In genomic region chr2:210592706-210593105, GRCh38 we compare ENCODE assay signal across 17 cellular contexts. TPM values are rescaled to one million over a fixed set of nuclear protein-coding genes. Genes with fewer than 3 reads are reported as not detected.
A peak's percentile ranks its signal among the peaks of the same experiment; 100 is the strongest.
DNase-seq lines count a peak whose midpoint lies in the region; FAIRE-seq and TF ChIP-seq lines count a peak whose summit lies in the region.
"Had no signal": no experiment of that assay in that cellular context is flagged by ENCODE, and none has a peak within 500 bp of the region (broad histone marks: within the 10 kb centered on the region; RNA-seq: fewer than 3 reads in every experiment).

No MANE protein-coding gene starts in this region.

- H2BK20ac ChIP-seq in H9 (ENCODE audit: low read depth, low read length, poor library complexity, severe bottlenecking): no peak overlapping the region

- no CpG with 5 or more reads among the region's 5 CpGs for WGBS in H9 (ENCODE audit: extremely low coverage, insufficient read length, low lambda C conversion rate)
- WGBS in testis, 2 donors: 90 to 92% methylated on average over 5 of the region's 5 CpGs

- H3K27ac ChIP-seq in H9 (ENCODE audit: insufficient read length, low read depth, low read length) (no peak overlapping the region), SK-N-MC (peak overlapping the region; percentile 22; the same call in 1 of the 2 replicates), testis (no peak overlapping the region)
- H3K27ac ChIP-seq: BLaER1 had no signal

- FAIRE-seq in D721Med (lab: Jason Lieb, UNC): peak; percentile 11
- FAIRE-seq: G401.6, GM12891 had no signal

- H2AK5ac ChIP-seq in H9 (ENCODE audit: insufficient read length, low read length): no peak overlapping the region

- H3K27me3 Mint-ChIP-seq in H9 (ENCODE audit: low read depth): no peaks in the 10 kb centered on the region
- no peaks in the 10 kb centered on the region for H3K27me3 Mint-ChIP-seq in neural crest cell (ENCODE audit: low read depth)

- H3K79me2 ChIP-seq in H9 (ENCODE audit: insufficient read depth, low read length): no peaks in the 10 kb centered on the region

- H3K56ac ChIP-seq in H9 (ENCODE audit: insufficient read length, low read depth, low read length): no peak overlapping the region

- H3K4ac ChIP-seq in H9 (ENCODE audit: low read depth, low read length): no peak overlapping the region

- DNase-seq in D721Med (ENCODE audit: insufficient read length, low spot score): no peak
- DNase-seq in H9: no peak
- no peak for DNase-seq in SK-N-MC (ENCODE audit: low read depth, low spot score)
- no peak for DNase-seq in neural crest cell (ENCODE audit: low read depth, low spot score)
- no peak for DNase-seq in testis
- DNase-seq in RKO (ENCODE audit: low spot score): no peak
- no peak for DNase-seq in OCI-M2 (lab: John Stamatoyannopoulos, UW; ENCODE audit: unreplicated experiment)
- no peak for DNase-seq in hepatic stellate cell (ENCODE audit: low spot score)
- DNase-seq: 8988T; Calu3; CD8-positive, alpha-beta T cell; GOT3; H7 had no signal

- H2BK120ac ChIP-seq in H9 (ENCODE audit: low read depth, low read length, poor library complexity, severe bottlenecking): no peak overlapping the region

- H3K9me3 ChIP-seq in H9 (ENCODE audit: control insufficient read depth, low read depth, low read length): no peaks in the 10 kb centered on the region
- H3K9me3 ChIP-seq in SK-N-MC (ENCODE audit: low read depth, low read length): no peaks in the 10 kb centered on the region
- H3K9me3 ChIP-seq in testis: no peaks in the 10 kb centered on the region
- H3K9me3 ChIP-seq: BLaER1 had no signal

- H4K20me1 ChIP-seq in H9 (ENCODE audit: control insufficient read depth, insufficient read depth, insufficient read length): no peaks in the 10 kb centered on the region
- H4K20me1 ChIP-seq: BLaER1 had no signal

- peaks cover 9 to 12% of the 10 kb centered on the region in 2 experiments for H3K4me1 Mint-ChIP-seq in H9
- peaks cover 10% of the 10 kb centered on the region for H3K4me1 Mint-ChIP-seq in neural crest cell
- H3K4me1 Mint-ChIP-seq: CD14-positive monocyte had no signal

- no peak overlapping the region for H4K5ac ChIP-seq in H9 (ENCODE audit: insufficient read length, low read depth, low read length)

- H3K9ac ChIP-seq in H9 (ENCODE audit: extremely low read depth, insufficient read length, low read length) (no peak overlapping the region), SK-N-MC (ENCODE audit: insufficient read length) (no peak overlapping the region)
- H3K9ac ChIP-seq: BLaER1 had no signal

- no peak overlapping the region for H2BK15ac ChIP-seq in H9 (ENCODE audit: low read depth, low read length)

- intact Hi-C loops in testis (cut with DNase I; ENCODE audit: low total_unique reads): no loop called here

- no peak for TF ChIP-seq CTCF in D721Med (IDR thresholded peaks at IDR 0.05; ENCODE audit: insufficient read depth, missing control alignments)
- TF ChIP-seq CTCF in H9 (conservative IDR thresholded peaks at IDR 0.05): no peak
- TF ChIP-seq CTCF in neural crest cell (conservative IDR thresholded peaks at IDR 0.05): no peak
- TF ChIP-seq CTCF in testis (IDR thresholded peaks at IDR 0.05): no peak

- H3K23ac ChIP-seq in H9 (ENCODE audit: insufficient read length, low read depth, low read length): no peak overlapping the region

- H3K4me2 ChIP-seq in H9 (ENCODE audit: insufficient read depth, insufficient read length, low read length): no peak overlapping the region
- H3K4me2 ChIP-seq: BLaER1 had no signal

- no peak overlapping the region for H4K91ac ChIP-seq in H9 (ENCODE audit: insufficient read length, low read depth, low read length)

- no peak for TF ChIP-seq POLR2A in testis (IDR thresholded peaks at IDR 0.05)

- no peak overlapping the region for H2AFZ ChIP-seq in H9 (ENCODE audit: low read length)

- H4K8ac ChIP-seq in H9 (replicated peaks; ENCODE audit: insufficient read length, low read depth, low read length): no peak overlapping the region

- H3K27ac Mint-ChIP-seq in H9 (peak overlapping the region in 2 of 3 experiments; percentile 50 to 94; a peak in 5 of 7 replicates), neural crest cell (ENCODE audit: unreplicated experiment) (peak overlapping the region; percentile 50)
- H3K27ac Mint-ChIP-seq: CD14-positive monocyte; CD8-positive, alpha-beta T cell had no signal

- H3K27me3 ChIP-seq in H9 (ENCODE audit: insufficient read depth, low read length) (no peaks in the 10 kb centered on the region), testis (no peaks in the 10 kb centered on the region)
- H3K27me3 ChIP-seq: BLaER1 had no signal

- H3K4me3 Mint-ChIP-seq in H9 (no peak overlapping the region), neural crest cell (peak overlapping the region; percentile 19)
- H3K4me3 Mint-ChIP-seq: CD14-positive monocyte; CD8-positive, alpha-beta T cell had no signal

- no peaks in the 10 kb centered on the region for H3K79me1 ChIP-seq in H9 (ENCODE audit: insufficient read depth, low read depth, low read length, poor library complexity, severe bottlenecking)

- H3K36me3 ChIP-seq in SK-N-MC (ENCODE audit: insufficient read depth, low read length) (no peaks in the 10 kb centered on the region), testis (ENCODE audit: low read depth, missing control alignments) (no peaks in the 10 kb centered on the region)
- H3K36me3 ChIP-seq: BLaER1 had no signal

- H3K23me2 ChIP-seq in H9 (ENCODE audit: insufficient read length, low read depth, low read length, poor library complexity, severe bottlenecking): no peaks in the 10 kb centered on the region

- no peaks in the 10 kb centered on the region; the same call in 1 of the 2 replicates for H3K4me1 ChIP-seq in H9 (ENCODE audit: insufficient read depth, low read length)
- no peaks in the 10 kb centered on the region for H3K4me1 ChIP-seq in testis
- H3K4me1 ChIP-seq: BLaER1 had no signal

- H2BK5ac ChIP-seq in H9 (ENCODE audit: insufficient read length, low read length): no peak overlapping the region

- peak overlapping the region; percentile 40 for H3K4me3 ChIP-seq in SK-N-MC
- no peak overlapping the region for H3K4me3 ChIP-seq in testis
- H3K4me3 ChIP-seq: BLaER1 had no signal

- H3K36me3 Mint-ChIP-seq in H9 (ENCODE audit: insufficient read depth in 1 of 3, low read depth in 3 of 3) (peaks cover 0 to 2% (median 0%) of the 10 kb centered on the region in 3 experiments; a peak in 1 of 7 replicates), neural crest cell (ENCODE audit: low read depth) (no peaks in the 10 kb centered on the region)
- H3K36me3 Mint-ChIP-seq: CD14-positive monocyte; CD8-positive, alpha-beta T cell had no signal

- no peak overlapping the region for H2BK12ac ChIP-seq in H9 (ENCODE audit: insufficient read length, low read depth, low read length)

- H3K9me3 Mint-ChIP-seq in H9 (no peaks in the 10 kb centered on the region; a peak in 1 of 5 replicates), neural crest cell (peaks cover 2% of the 10 kb centered on the region)
- H3K9me3 Mint-ChIP-seq: CD14-positive monocyte; CD8-positive, alpha-beta T cell had no signal

- no peak overlapping the region for H3K18ac ChIP-seq in H9 (ENCODE audit: insufficient read length, low read depth, low read length)

- no peak overlapping the region for H3T11ph ChIP-seq in H9 (ENCODE audit: low read length)

- no peak overlapping the region for H3K14ac ChIP-seq in H9 (ENCODE audit: insufficient read depth, low read length)

RNA-seq across cellular contexts. Expression of gene CPS1, which starts 36.3 kb away (rescaled TPM):
- total RNA-seq in H9 (2021): 12.4 and 14.2 TPM in 2 replicates
- total RNA-seq in neural crest cell: 7.9 and 8.8 TPM in 2 replicates
- total RNA-seq in testis: 10 to 100 TPM; 17.2 to 22.5 TPM
- polyA plus RNA-seq in testis (ENCODE audit: insufficient read depth, low read depth, low replicate concordance): 21.6 TPM
- polyA plus RNA-seq: CD14-positive monocyte had no signal
